ENCODE assay signal across 26 cellular contexts in the genomic region with DNA sequence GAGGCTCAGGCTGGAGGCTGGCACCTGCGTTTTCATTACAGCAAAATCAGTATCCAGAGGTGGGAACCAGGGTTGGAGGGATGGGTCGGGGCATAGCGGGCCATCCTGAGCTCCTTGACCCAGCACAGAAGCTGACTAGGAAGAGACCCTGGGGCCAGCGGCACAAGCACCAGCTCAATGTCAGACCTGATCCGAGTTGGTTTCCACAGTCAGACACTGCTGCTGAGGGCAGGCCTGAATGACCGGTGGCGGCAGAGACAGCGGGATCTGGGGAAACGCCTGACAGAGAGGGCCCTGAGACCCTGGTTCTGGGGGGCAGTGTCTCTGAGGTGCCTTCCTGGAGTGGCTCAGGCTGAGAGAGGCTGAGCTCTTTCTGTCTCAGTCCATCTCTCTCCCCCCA.
"Had no signal": no experiment of that assay in that cellular context is flagged by ENCODE, and none has a peak within 500 bp of the region (broad histone marks: within the 10 kb centered on the region; RNA-seq: fewer than 3 reads in every experiment).

No MANE protein-coding gene starts in this region.

- DNase-seq: activated B cell treated with CpG ODN at 0.5 μM for 24 hours; activated CD4-positive, alpha-beta T cell treated with anti-CD3 and anti-CD28 coated beads for 48 hours; activated CD4-positive, alpha-beta T cell treated with anti-CD3 and anti-CD28 coated beads, Interleukin-2, amount 50 U/mL, for 1 hour; activated CD4-positive, alpha-beta T cell treated with anti-CD3 and anti-CD28 coated beads, Interleukin-2, amount 50 U/mL, for 48 hours; activated CD8-positive, alpha-beta memory T cell treated with anti-CD3 and anti-CD28 coated beads for 24 hours; activated CD8-positive, alpha-beta T cell treated with anti-CD3 and anti-CD28 coated beads for 36 hours; activated effector memory CD4-positive, alpha-beta T cell treated with anti-CD3 and anti-CD28 coated beads, Interleukin-2, amount 50 U/mL, for 16 hours; activated naive CD4-positive, alpha-beta T cell treated with anti-CD3 and anti-CD28 coated beads for 36 hours; activated naive CD8-positive, alpha-beta T cell treated with anti-CD3 and anti-CD28 coated beads for 36 hours; activated naive CD8-positive, alpha-beta T cell treated with anti-CD3 and anti-CD28 coated beads, Interleukin-2, amount 50 U/mL, for 24 hours; activated T-cell treated with anti-CD3 and anti-CD28 coated beads, Interleukin-2, amount 50 U/mL, for 4 hours; amygdala; body of pancreas; caudate nucleus; colonic mucosa; effector CD8-positive, alpha-beta T cell; foreskin fibroblast; T-helper 1 cell; T-helper 17 cell; T1000; WERI-Rb-1 had no signal

- ATAC-seq: activated CD4-positive, CD25-positive, alpha-beta regulatory T cell treated with anti-CD3 and anti-CD28 coated beads, Interleukin-2, amount 50 U/mL, for 24 hours; activated CD8-positive, alpha-beta T cell treated with anti-CD3 and anti-CD28 coated beads for 36 hours; activated naive CD8-positive, alpha-beta T cell treated with anti-CD3 and anti-CD28 coated beads, Interleukin-2, amount 50 U/mL, for 24 hours; activated T-cell treated with anti-CD3 and anti-CD28 coated beads, Interleukin-2, amount 50 U/mL, for 4 hours; activated T-helper 17 cell treated with anti-CD3 and anti-CD28 coated beads, Interleukin-2, amount 50 U/mL, for 72 hours; body of pancreas; esophagus mucosa; T-helper 17 cell had no signal

- H3K9me3 Mint-ChIP-seq: activated B cell treated with CpG ODN at 0.5 μM for 24 hours; activated CD8-positive, alpha-beta T cell treated with anti-CD3 and anti-CD28 coated beads for 36 hours; activated naive CD4-positive, alpha-beta T cell treated with anti-CD3 and anti-CD28 coated beads for 36 hours; activated naive CD4-positive, alpha-beta T cell treated with anti-CD3 and anti-CD28 coated beads, Interleukin-2, amount 50 U/mL, for 24 hours; activated naive CD8-positive, alpha-beta T cell treated with anti-CD3 and anti-CD28 coated beads for 36 hours; activated naive CD8-positive, alpha-beta T cell treated with anti-CD3 and anti-CD28 coated beads, Interleukin-2, amount 50 U/mL, for 24 hours; activated T-cell treated with anti-CD3 and anti-CD28 coated beads, Interleukin-2, amount 50 U/mL, for 4 hours; activated T-helper 17 cell treated with anti-CD3 and anti-CD28 coated beads, Interleukin-2, amount 50 U/mL, for 72 hours; T-helper 2 cell treated with Interferon-gamma antibody and Interleukin-4, amounts not matched to agents 5 μg/mL and 100 μg/mL, for 36 hours had no signal

- H3K36me3 Mint-ChIP-seq: activated naive CD4-positive, alpha-beta T cell treated with anti-CD3 and anti-CD28 coated beads, Interleukin-2, amount 50 U/mL, for 24 hours; activated naive CD8-positive, alpha-beta T cell treated with anti-CD3 and anti-CD28 coated beads for 36 hours had no signal

- H3K27me3 Mint-ChIP-seq: activated B cell treated with CpG ODN at 0.5 μM for 24 hours; activated CD8-positive, alpha-beta T cell treated with anti-CD3 and anti-CD28 coated beads for 36 hours; activated naive CD4-positive, alpha-beta T cell treated with anti-CD3 and anti-CD28 coated beads, Interleukin-2, amount 50 U/mL, for 24 hours; activated naive CD8-positive, alpha-beta T cell treated with anti-CD3 and anti-CD28 coated beads for 36 hours; activated naive CD8-positive, alpha-beta T cell treated with anti-CD3 and anti-CD28 coated beads, Interleukin-2, amount 50 U/mL, for 24 hours; activated T-helper 17 cell treated with anti-CD3 and anti-CD28 coated beads, Interleukin-2, amount 50 U/mL, for 72 hours; T-helper 17 cell had no signal

- H3K27ac Mint-ChIP-seq: activated B cell treated with CpG ODN at 0.5 μM for 24 hours; activated CD8-positive, alpha-beta T cell treated with anti-CD3 and anti-CD28 coated beads for 36 hours; activated naive CD4-positive, alpha-beta T cell treated with anti-CD3 and anti-CD28 coated beads for 36 hours; activated naive CD4-positive, alpha-beta T cell treated with anti-CD3 and anti-CD28 coated beads, Interleukin-2, amount 50 U/mL, for 24 hours; activated naive CD8-positive, alpha-beta T cell treated with anti-CD3 and anti-CD28 coated beads for 36 hours; activated naive CD8-positive, alpha-beta T cell treated with anti-CD3 and anti-CD28 coated beads, Interleukin-2, amount 50 U/mL, for 24 hours; activated T-helper 17 cell treated with anti-CD3 and anti-CD28 coated beads, Interleukin-2, amount 50 U/mL, for 72 hours; T-helper 17 cell; T-helper 2 cell treated with Interferon-gamma antibody and Interleukin-4, amounts not matched to agents 5 μg/mL and 100 μg/mL, for 36 hours had no signal

- H3K4me3 Mint-ChIP-seq: activated B cell treated with CpG ODN at 0.5 μM for 24 hours; activated CD8-positive, alpha-beta T cell treated with anti-CD3 and anti-CD28 coated beads for 36 hours; activated naive CD4-positive, alpha-beta T cell treated with anti-CD3 and anti-CD28 coated beads for 36 hours; activated naive CD4-positive, alpha-beta T cell treated with anti-CD3 and anti-CD28 coated beads, Interleukin-2, amount 50 U/mL, for 24 hours; activated naive CD8-positive, alpha-beta T cell treated with anti-CD3 and anti-CD28 coated beads for 36 hours; activated naive CD8-positive, alpha-beta T cell treated with anti-CD3 and anti-CD28 coated beads, Interleukin-2, amount 50 U/mL, for 24 hours; activated T-cell treated with anti-CD3 and anti-CD28 coated beads, Interleukin-2, amount 50 U/mL, for 4 hours; activated T-helper 17 cell treated with anti-CD3 and anti-CD28 coated beads, Interleukin-2, amount 50 U/mL, for 72 hours; T-helper 17 cell; T-helper 2 cell treated with Interferon-gamma antibody and Interleukin-4, amounts not matched to agents 5 μg/mL and 100 μg/mL, for 36 hours had no signal

- H3K4me1 Mint-ChIP-seq: activated B cell treated with CpG ODN at 0.5 μM for 24 hours; activated naive CD4-positive, alpha-beta T cell treated with anti-CD3 and anti-CD28 coated beads, Interleukin-2, amount 50 U/mL, for 24 hours; activated naive CD8-positive, alpha-beta T cell treated with anti-CD3 and anti-CD28 coated beads for 36 hours; activated naive CD8-positive, alpha-beta T cell treated with anti-CD3 and anti-CD28 coated beads, Interleukin-2, amount 50 U/mL, for 24 hours; activated T-helper 17 cell treated with anti-CD3 and anti-CD28 coated beads, Interleukin-2, amount 50 U/mL, for 72 hours; T-helper 17 cell had no signal
